ENCODE assay signal across 8 cellular contexts in the genomic region with DNA sequence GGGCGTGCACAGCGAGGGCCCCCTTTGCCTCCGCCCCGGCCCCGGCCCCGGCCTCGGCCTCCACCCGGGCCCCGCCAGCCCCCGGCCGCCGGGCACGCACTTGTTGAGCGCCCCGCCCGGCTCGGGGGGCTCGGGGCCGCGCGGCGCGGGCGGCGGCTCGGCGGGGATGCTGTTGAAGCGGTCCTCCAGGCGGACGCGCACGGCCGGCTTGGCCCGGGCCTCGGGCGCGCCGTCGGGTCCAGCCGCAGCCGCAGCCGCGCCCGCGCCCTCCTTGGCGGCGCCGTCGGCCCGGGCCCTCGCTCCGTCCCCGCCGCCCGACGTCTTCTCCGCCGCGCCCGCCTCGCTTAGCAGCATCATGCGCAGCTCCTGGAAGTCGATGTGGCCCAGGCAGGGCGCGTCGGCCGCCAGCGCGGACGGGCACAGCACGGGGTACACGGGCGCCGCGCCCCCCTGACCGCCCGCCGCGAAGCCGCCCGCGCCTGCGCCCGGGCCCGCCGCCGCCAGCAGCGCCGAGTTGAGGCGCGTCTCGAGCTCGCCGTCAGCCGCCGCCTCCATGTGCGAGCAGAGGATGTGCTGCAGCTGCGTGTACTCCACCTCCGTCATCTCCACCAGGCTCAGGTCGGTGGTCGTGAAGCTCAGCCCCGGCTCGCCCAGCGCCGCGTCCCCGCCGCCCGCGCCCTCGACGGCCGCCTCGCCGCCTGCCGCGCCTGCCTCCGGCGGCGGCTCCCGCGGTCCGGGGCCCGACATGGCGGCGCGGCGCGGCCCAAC. TPM values are rescaled to one million over a fixed set of nuclear protein-coding genes. Genes with fewer than 3 reads are reported as not detected.
DNase-seq lines count a peak whose midpoint lies in the region; ATAC-seq and TF ChIP-seq lines count a peak whose summit lies in the region.

No MANE protein-coding gene starts in this region.

- POLR2A ChIA-PET in CD4-positive, alpha-beta memory T cell (lab: Charles Lee; ENCODE audit: partially characterized antibody), result interaction anchor here (0.8 to 3.2 kb wide), 8 partner anchors 29 to 355 kb away, joined by 3 to 19 read pairs (median 4); partner anchors contain the start of genes GID8, MRGBP and YTHDF1
- POLR2A ChIA-PET in activated CD8-positive, alpha-beta T cell treated with anti-CD3 and anti-CD28 coated beads for 36 hours (lab: Charles Lee), result interaction anchor here (0.8 to 1.0 kb wide), 3 partner anchors 59 to 131 kb away, joined by 3 read pairs; no protein-coding TSS in a partner anchor

- peaks cover 0 to 5% (median 0%) of the 10 kb centered on the region in 8 donors for H3K9me3 Mint-ChIP-seq in CD4-positive, alpha-beta memory T cell
- H3K9me3 Mint-ChIP-seq in activated CD8-positive, alpha-beta T cell treated with anti-CD3 and anti-CD28 coated beads for 36 hours, result no peaks in the 10 kb centered on the region

- H3K36me3 ChIP-seq in CD4-positive, alpha-beta memory T cell (ENCODE audit: insufficient read depth, low read length), result peaks cover 5% of the 10 kb centered on the region
- H3K36me3 ChIP-seq in HUES6 (ENCODE audit: control insufficient read depth, insufficient read depth, low read length) (peaks cover 15% of the 10 kb centered on the region), psoas muscle (ENCODE audit: insufficient read depth in 1 of 2, low read depth in 1 of 2) (peaks cover 0 to 14% of the 10 kb centered on the region in 2 donors)

- intact Hi-C loops in CD4-positive, alpha-beta memory T cell (cut with micrococcal nuclease), result loop anchor here (5.0 kb wide), 2 partner anchors 64 to 66 kb away; partner anchors contain the start of genes DIDO1 and MRGBP
- intact Hi-C loops in activated CD8-positive, alpha-beta T cell treated with anti-CD3 and anti-CD28 coated beads for 36 hours (cut with micrococcal nuclease), result no loop called here
- intact Hi-C loops in psoas muscle (cut with DNase I), result no loop called here

- H3K4me3 ChIP-seq in CD4-positive, alpha-beta memory T cell (ENCODE audit: low read length in 2 of 2), result no peak overlapping the region
- H3K4me3 ChIP-seq in HUES6 (ENCODE audit: low read depth, low read length), result peak overlapping the region; percentile 81
- peak overlapping the region; percentile 56 for H3K4me3 ChIP-seq in fibroblast of pulmonary artery (replicated peaks; ENCODE audit: low read depth, low read length)
- H3K4me3 ChIP-seq in psoas muscle, result peak overlapping the region; percentile 59

- peak overlapping the region in 3 of 8 donors; percentile 41 to 61 (median 54) for H3K4me3 Mint-ChIP-seq in CD4-positive, alpha-beta memory T cell
- peak overlapping the region; percentile 47 for H3K4me3 Mint-ChIP-seq in activated CD8-positive, alpha-beta T cell treated with anti-CD3 and anti-CD28 coated beads for 36 hours

- H3K27ac Mint-ChIP-seq in CD4-positive, alpha-beta memory T cell, result peak overlapping the region in 1 of 7 donors; percentile 46
- H3K27ac Mint-ChIP-seq in activated CD8-positive, alpha-beta T cell treated with anti-CD3 and anti-CD28 coated beads for 36 hours, result no peak overlapping the region

- H3K4me1 ChIP-seq in CD4-positive, alpha-beta memory T cell (ENCODE audit: insufficient read depth, low read length), result peaks cover 12% of the 10 kb centered on the region
- peaks cover 17% of the 10 kb centered on the region for H3K4me1 ChIP-seq in HUES6 (ENCODE audit: control insufficient read depth, insufficient read depth, low read length)
- H3K4me1 ChIP-seq in psoas muscle, result peaks cover 10% of the 10 kb centered on the region

- no peak overlapping the region for H3K27ac ChIP-seq in CD4-positive, alpha-beta memory T cell (ENCODE audit: low read depth, low read length)
- no peak overlapping the region for H3K27ac ChIP-seq in HUES6 (ENCODE audit: low read depth, low read length)
- no peak overlapping the region for H3K27ac ChIP-seq in psoas muscle

- peaks cover 0 to 2% of the 10 kb centered on the region in 2 donors for H3K27me3 Mint-ChIP-seq in CD4-positive, alpha-beta memory T cell
- H3K27me3 Mint-ChIP-seq in activated CD8-positive, alpha-beta T cell treated with anti-CD3 and anti-CD28 coated beads for 36 hours, result no peaks in the 10 kb centered on the region

- peaks cover 9 to 13% of the 10 kb centered on the region in 2 donors for H3K36me3 Mint-ChIP-seq in CD4-positive, alpha-beta memory T cell
- H3K36me3 Mint-ChIP-seq in activated CD8-positive, alpha-beta T cell treated with anti-CD3 and anti-CD28 coated beads for 36 hours (ENCODE audit: low read depth), result peaks cover 8% of the 10 kb centered on the region

- no peaks in the 10 kb centered on the region for H3K27me3 ChIP-seq in CD4-positive, alpha-beta memory T cell (ENCODE audit: insufficient read depth, low read length)
- H3K27me3 ChIP-seq in HUES6 (ENCODE audit: control insufficient read depth, insufficient read depth, low read length) (no peaks in the 10 kb centered on the region), psoas muscle (ENCODE audit: insufficient read depth in 3 of 3, low read length in 2 of 3) (peaks cover 0 to 5% (median 0%) of the 10 kb centered on the region in 3 donors)

- H3K9ac ChIP-seq in HUES6 (ENCODE audit: low read length), result peak overlapping the region; percentile 77

- peaks cover 10 to 17% (median 15%) of the 10 kb centered on the region in 4 donors for H3K4me1 Mint-ChIP-seq in CD4-positive, alpha-beta memory T cell
- H3K4me1 Mint-ChIP-seq in activated CD8-positive, alpha-beta T cell treated with anti-CD3 and anti-CD28 coated beads for 36 hours (ENCODE audit: low read depth), result peaks cover 19% of the 10 kb centered on the region

- peak in 4 of 5 donors; percentile 55 to 66 (median 62) for DNase-seq in CD4-positive, alpha-beta memory T cell
- peak; percentile 49 for DNase-seq in activated CD8-positive, alpha-beta T cell treated with anti-CD3 and anti-CD28 coated beads for 36 hours
- DNase-seq in fibroblast of pulmonary artery (ENCODE audit: low read depth) (no peak), psoas muscle (peak in 1 of 2 donors; percentile 70), inferior parietal cortex (ENCODE audit: extremely low spot score) (no peak)

- no peaks in the 10 kb centered on the region for H3K9me3 ChIP-seq in CD4-positive, alpha-beta memory T cell (ENCODE audit: control insufficient read depth in 1 of 2, low read length in 2 of 2)
- no peaks in the 10 kb centered on the region for H3K9me3 ChIP-seq in HUES6 (ENCODE audit: control insufficient read depth, insufficient read depth, low read depth, low read length)
- no peaks in the 10 kb centered on the region for H3K9me3 ChIP-seq in psoas muscle

- CTCF ChIA-PET in CD4-positive, alpha-beta memory T cell (lab: Charles Lee; ENCODE audit: partially characterized antibody), result interaction anchor here (0.7 kb wide), 1 partner anchor 148 kb away, joined by 4 read pairs; no protein-coding TSS in a partner anchor
- CTCF ChIA-PET in activated CD8-positive, alpha-beta T cell treated with anti-CD3 and anti-CD28 coated beads for 36 hours (lab: Charles Lee), result interaction anchor here (0.9 to 1.1 kb wide), 3 partner anchors 11 to 148 kb away, joined by 3 to 4 read pairs (median 3); partner anchors contain the start of gene MRGBP

- WGBS in psoas muscle, 3 donors, result 1 to 4% (median 1%) methylated on average over 29 to 129 of the region's 129 CpGs

- ATAC-seq in GM21390 (IDR thresholded peaks at IDR 0.05; ENCODE audit: unreplicated experiment) (peak; percentile 25), psoas muscle (no peak), GM21526 (IDR thresholded peaks at IDR 0.05; ENCODE audit: low FRiP score, unreplicated experiment) (no peak)
- peak; percentile 27 for ATAC-seq in activated CD8-positive, alpha-beta T cell treated with anti-CD3 and anti-CD28 coated beads for 36 hours

- no peak for TF ChIP-seq CTCF in activated CD8-positive, alpha-beta T cell treated with anti-CD3 and anti-CD28 coated beads for 36 hours (IDR thresholded peaks at IDR 0.05)
- TF ChIP-seq CTCF in fibroblast of pulmonary artery (IDR thresholded peaks at IDR 0.05; ENCODE audit: low read length, missing control alignments) (no peak), psoas muscle (IDR thresholded peaks at IDR 0.05) (no peak)

RNA-seq across cellular contexts. Expression of gene TCFL5, which starts 0.5 kb away (rescaled TPM):
- total RNA-seq in CD4-positive, alpha-beta memory T cell, result 10 to 100 TPM in 1 of 2 experiments, 1 to 10 TPM in 1; 9.9 to 10.3 TPM
- polyA plus RNA-seq in CD4-positive, alpha-beta memory T cell, result 1 to 10 TPM in 1 of 2 donors, under 1 TPM in 1; 0.52 to 2.5 TPM
- 1 to 10 TPM; 7.5 to 7.6 TPM for total RNA-seq in activated CD8-positive, alpha-beta T cell treated with anti-CD3 and anti-CD28 coated beads for 36 hours
- 1 to 10 TPM; 3.6 to 5.2 (median 4.1) TPM for total RNA-seq in psoas muscle
- 1 to 10 TPM; 2.3 to 4.3 (median 2.8) TPM for polyA plus RNA-seq in psoas muscle

RNA-seq across cellular contexts. Expression of gene COL9A3, which starts 44.3 kb away (rescaled TPM):
- not detected for total RNA-seq in CD4-positive, alpha-beta memory T cell
- polyA plus RNA-seq in CD4-positive, alpha-beta memory T cell, result under 1 TPM in 1 of 2 donors, not detected in 1; 0.41 TPM
- not detected for total RNA-seq in activated CD8-positive, alpha-beta T cell treated with anti-CD3 and anti-CD28 coated beads for 36 hours
- total RNA-seq in psoas muscle, result under 1 TPM in 3 of 4 donors, not detected in 1; 0.27 to 0.67 (median 0.40) TPM
- under 1 TPM; 0.51 to 0.86 (median 0.67) TPM for polyA plus RNA-seq in psoas muscle

RNA-seq across cellular contexts. Expression of gene OGFR, which starts 56.5 kb away (rescaled TPM):
- total RNA-seq in CD4-positive, alpha-beta memory T cell, result 10 to 100 TPM; 73.6 to 75.9 TPM
- 10 to 100 TPM; 13.8 to 65.3 TPM for polyA plus RNA-seq in CD4-positive, alpha-beta memory T cell
- total RNA-seq in activated CD8-positive, alpha-beta T cell treated with anti-CD3 and anti-CD28 coated beads for 36 hours, result 10 to 100 TPM; 53.6 to 55.2 TPM
- total RNA-seq in psoas muscle, result 10 to 100 TPM; 17.3 to 20.9 (median 19.4) TPM
- 10 to 100 TPM; 11.6 to 21.6 (median 15.5) TPM for polyA plus RNA-seq in psoas muscle

Comparison
In these comparisons a context has a peak if more than half of its experiments do, and no peak if none do; other contexts are left out.
1. DNase-seq: peak in CD4-positive, alpha-beta memory T cell (4 of 5) and activated CD8-positive, alpha-beta T cell treated with anti-CD3 and anti-CD28 coated beads for 36 hours (single experiment); none in fibroblast of pulmonary artery (single experiment) and inferior parietal cortex (single experiment).
2. H3K4me3 ChIP-seq: peak in HUES6 (single experiment), fibroblast of pulmonary artery (single experiment) and psoas muscle (single experiment); none in CD4-positive, alpha-beta memory T cell (0 of 2).
3. ATAC-seq: peak in GM21390 (single experiment) and activated CD8-positive, alpha-beta T cell treated with anti-CD3 and anti-CD28 coated beads for 36 hours (single experiment); none in psoas muscle (0 of 4) and GM21526 (single experiment).